In the genomic region with DNA sequence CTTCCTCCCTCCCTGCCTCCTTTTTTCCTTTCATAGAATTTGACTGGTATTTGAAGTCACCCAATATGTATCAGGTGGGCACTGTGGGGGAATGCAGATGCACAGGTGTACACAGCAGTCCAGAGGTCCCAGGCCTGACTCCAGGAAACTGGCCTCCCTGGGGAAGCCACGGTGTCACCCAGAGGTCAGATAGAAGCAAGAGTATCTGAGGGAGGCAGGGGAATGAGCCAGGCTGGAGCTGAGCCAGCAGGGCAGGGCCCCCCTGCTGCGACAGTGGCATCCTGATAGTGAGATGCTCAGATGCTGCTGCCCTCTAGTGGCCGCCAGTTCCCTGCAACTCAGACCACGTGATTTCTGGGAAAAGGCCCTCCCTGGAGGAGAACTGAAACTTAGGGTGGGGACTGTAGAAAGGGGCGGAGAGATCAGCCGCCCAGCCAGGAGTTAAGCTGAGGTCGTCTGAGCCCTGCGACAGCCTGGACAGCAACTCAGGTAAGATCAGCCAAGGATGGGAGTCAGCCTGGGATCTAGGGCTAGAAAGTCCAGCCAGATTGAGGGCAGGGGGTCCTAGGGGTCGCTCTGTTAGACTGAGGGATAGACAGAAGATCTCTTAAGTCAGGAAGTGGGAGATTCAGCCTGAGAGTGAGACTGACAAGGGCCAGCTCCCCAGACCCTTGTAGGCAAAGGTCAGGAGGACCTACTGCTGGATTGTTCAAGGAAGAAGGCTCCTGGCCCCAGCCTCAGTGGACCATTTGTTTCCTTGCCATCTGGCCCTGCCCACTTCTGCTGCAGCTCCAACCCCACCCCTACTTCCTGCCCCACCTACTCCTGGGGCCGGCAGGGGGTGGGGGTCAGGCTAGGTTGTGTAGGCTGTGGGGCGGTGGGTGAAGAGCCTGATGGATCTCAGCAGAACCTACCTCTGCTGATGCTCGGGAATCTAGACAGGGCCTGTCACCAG, we compare ENCODE assay signal across 8 cellular contexts. TPM values are rescaled to one million over a fixed set of nuclear protein-coding genes. Genes with fewer than 3 reads are reported as not detected.
DNase-seq lines count a peak whose midpoint lies in the region; ATAC-seq and TF ChIP-seq lines count a peak whose summit lies in the region.

A gene with protein sequence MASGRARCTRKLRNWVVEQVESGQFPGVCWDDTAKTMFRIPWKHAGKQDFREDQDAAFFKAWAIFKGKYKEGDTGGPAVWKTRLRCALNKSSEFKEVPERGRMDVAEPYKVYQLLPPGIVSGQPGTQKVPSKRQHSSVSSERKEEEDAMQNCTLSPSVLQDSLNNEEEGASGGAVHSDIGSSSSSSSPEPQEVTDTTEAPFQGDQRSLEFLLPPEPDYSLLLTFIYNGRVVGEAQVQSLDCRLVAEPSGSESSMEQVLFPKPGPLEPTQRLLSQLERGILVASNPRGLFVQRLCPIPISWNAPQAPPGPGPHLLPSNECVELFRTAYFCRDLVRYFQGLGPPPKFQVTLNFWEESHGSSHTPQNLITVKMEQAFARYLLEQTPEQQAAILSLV (plus strand): TSS at position 416 of the 955 bp plus-strand sequence. CDS start 880 bp downstream, outside the sequence.

- H3K27ac ChIP-seq in caudate nucleus (ENCODE audit: low read depth, low read length): peak within 1 kb of the TSS; percentile 97

- H3K4me1 Mint-ChIP-seq in activated B cell treated with CpG ODN at 0.5 μM for 24 hours: peaks cover 45% of the 10 kb centered on the region

- peak within 1 kb of the TSS; percentile 95 for H3K27ac Mint-ChIP-seq in activated B cell treated with CpG ODN at 0.5 μM for 24 hours

- no peaks in the 10 kb centered on the region for H3K9me3 Mint-ChIP-seq in activated B cell treated with CpG ODN at 0.5 μM for 24 hours

- peaks cover 82% of the 10 kb centered on the region for H3K36me3 Mint-ChIP-seq in activated B cell treated with CpG ODN at 0.5 μM for 24 hours (ENCODE audit: low read depth)

- peak within 1 kb of the TSS; percentile 98 for H3K4me3 Mint-ChIP-seq in activated B cell treated with CpG ODN at 0.5 μM for 24 hours

- intact Hi-C loops in activated B cell treated with CpG ODN at 0.5 μM for 24 hours (cut with micrococcal nuclease): loop anchor here (1.0 kb wide), 17 partner anchors 10 to 281 kb away; a partner anchor contains a TSS

- H3K27me3 Mint-ChIP-seq in activated B cell treated with CpG ODN at 0.5 μM for 24 hours: no peaks in the 10 kb centered on the region

- TF ChIP-seq CTCF in activated B cell treated with CpG ODN at 0.5 μM for 24 hours (IDR thresholded peaks at IDR 0.05): no peak

- POLR2A ChIA-PET in activated B cell treated with CpG ODN at 0.5 μM for 24 hours (lab: Charles Lee): interaction anchor here (0.6 to 4.6 kb wide), 43 partner anchors 9 to 269 kb away, joined by 3 to 93 read pairs (median 8); a partner anchor contains a TSS

- ATAC-seq in GM19023 (IDR thresholded peaks at IDR 0.05; ENCODE audit: unreplicated experiment) (peak; percentile 83), HG03280 (IDR thresholded peaks at IDR 0.05; ENCODE audit: unreplicated experiment) (peak; percentile 82), activated B cell treated with CpG ODN at 0.5 μM for 24 hours (ENCODE audit: low read depth) (peak; percentile 92)

- DNase-seq in AG20443 (ENCODE audit: low spot score): peak; percentile 95
- peak; percentile 96 for DNase-seq in NCI-H345 (lab: John Stamatoyannopoulos, UW)
- peak; percentile 90 for DNase-seq in activated B cell treated with CpG ODN at 0.5 μM for 24 hours
- DNase-seq in caudate nucleus (lab: John Stamatoyannopoulos, UW): peak; percentile 61 to 98 (median 90)
- DNase-seq in inferior parietal cortex (ENCODE audit: extremely low spot score): peak; percentile 97
- peak; percentile 98 to 99 for DNase-seq in stimulated activated CD4-positive, alpha-beta T cell treated with anti-CD3 and anti-CD28 coated beads, Interleukin-12 subunit alpha, Interleukin-12 subunit beta, amount 100 ng/mL, for 24 hours (ENCODE audit: low read depth in 2 of 2)

- CTCF ChIA-PET in activated B cell treated with CpG ODN at 0.5 μM for 24 hours (lab: Charles Lee): interaction anchor here (0.6 to 4.2 kb wide), 28 partner anchors 10 to 270 kb away, joined by 3 to 45 read pairs (median 6); a partner anchor contains a TSS

RNA-seq across cellular contexts. Expression of the gene that starts here (rescaled TPM):
- total RNA-seq in activated B cell treated with CpG ODN at 0.5 μM for 24 hours: 221 and 229 TPM in 2 replicates

Comparison
In these comparisons a context has a peak if more than half of its experiments do, and no peak if none do; other contexts are left out.
1. Peak in every context shown above with its lines: DNase-seq, ATAC-seq and H3K27ac ChIP-seq.